Comparison of ENCODE assay signal across 9 cellular contexts in the genomic region with DNA sequence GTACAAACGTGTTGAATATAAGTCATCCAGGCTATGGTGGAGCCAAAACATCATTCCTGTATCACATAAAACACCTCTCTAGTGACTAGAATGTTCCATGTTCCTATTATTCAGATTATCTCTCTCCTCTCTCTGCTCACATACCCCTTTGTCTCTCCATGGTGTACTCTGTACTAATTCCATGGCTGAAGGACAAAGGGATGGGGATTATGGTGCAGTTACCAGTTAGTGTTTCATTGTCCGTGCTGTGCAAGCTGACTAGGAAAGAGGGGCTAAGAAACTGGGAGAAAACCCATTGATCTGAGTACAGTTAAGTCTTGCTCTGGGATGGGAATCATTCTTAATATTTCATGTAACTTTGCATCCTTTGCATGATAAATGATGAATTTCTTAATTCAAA.
"Had no signal": no experiment of that assay in that cellular context is flagged by ENCODE, and none has a peak within 500 bp of the region (broad histone marks: within the 10 kb centered on the region; RNA-seq: fewer than 3 reads in every experiment).

No MANE protein-coding gene starts in this region.

- H3K9me3 Mint-ChIP-seq: IgD-negative memory B cell had no signal

- ATAC-seq: HepG2, K562 had no signal

- H3K27ac Mint-ChIP-seq: IgD-negative memory B cell had no signal

- H3K27me3 Mint-ChIP-seq: IgD-negative memory B cell had no signal

- H3K4me3 ChIP-seq: K562 had no signal

- FAIRE-seq: HepG2, HTR-8/SVneo, K562 had no signal

- H3K4me3 Mint-ChIP-seq: IgD-negative memory B cell had no signal

- H3K4me2 ChIP-seq: KMS-11 had no signal

- H3K9ac ChIP-seq: KMS-11 had no signal

- DNase-seq: IMR-90, KBM-7, KG1 had no signal

- H3K27ac ChIP-seq: HL-60, KMS-11 had no signal
